18 cellular contexts compared by ENCODE assay signal in genomic region chr17:82542439-82542838, GRCh38.
"Had no signal": no experiment of that assay in that cellular context is flagged by ENCODE, and none has a peak within 500 bp of the region (broad histone marks: within the 10 kb centered on the region; RNA-seq: fewer than 3 reads in every experiment).

No MANE protein-coding gene starts in this region.

- H3K9me3 ChIP-seq: prostate gland, right atrium auricular region, upper lobe of left lung had no signal

- H3K27ac ChIP-seq: prostate gland, right atrium auricular region, skin epidermis, upper lobe of left lung, WERI-Rb-1 had no signal

- H3K27ac Mint-ChIP-seq: activated CD4-positive, alpha-beta T cell treated with anti-CD3 and anti-CD28 coated beads for 36 hours; activated naive CD8-positive, alpha-beta T cell treated with anti-CD3 and anti-CD28 coated beads for 36 hours had no signal

- H3K27me3 Mint-ChIP-seq: activated CD4-positive, alpha-beta T cell treated with anti-CD3 and anti-CD28 coated beads for 36 hours; activated naive CD8-positive, alpha-beta T cell treated with anti-CD3 and anti-CD28 coated beads for 36 hours had no signal

- ATAC-seq: activated CD4-positive, alpha-beta T cell treated with anti-CD3 and anti-CD28 coated beads for 36 hours; stimulated activated naive CD8-positive, alpha-beta T cell treated with anti-CD3 and anti-CD28 coated beads, Interleukin-15, Interleukin-2, amounts not matched to agents 100 U/mL and 50 U/mL, for 24 hours had no signal

- H3K36me3 ChIP-seq: prostate gland, right atrium auricular region, upper lobe of left lung had no signal

- H3K9me3 Mint-ChIP-seq: activated naive CD8-positive, alpha-beta T cell treated with anti-CD3 and anti-CD28 coated beads for 36 hours; nephron had no signal

- H3K4me3 ChIP-seq: lung, prostate gland, right atrium auricular region, skin epidermis, upper lobe of left lung had no signal

- H3K4me3 Mint-ChIP-seq: activated CD4-positive, alpha-beta T cell treated with anti-CD3 and anti-CD28 coated beads for 36 hours; activated naive CD8-positive, alpha-beta T cell treated with anti-CD3 and anti-CD28 coated beads for 36 hours; nephron had no signal

- DNase-seq: activated CD4-positive, alpha-beta T cell treated with anti-CD3 and anti-CD28 coated beads for 36 hours; activated CD4-positive, alpha-beta T cell treated with anti-CD3 and anti-CD28 coated beads, Interleukin-2, amount 50 U/mL, for 48 hours; activated naive CD4-positive, alpha-beta T cell; activated naive CD8-positive, alpha-beta T cell treated with anti-CD3 and anti-CD28 coated beads for 36 hours; amniotic stem cell; dermis blood vessel endothelial cell; effector memory CD4-positive, alpha-beta T cell; hypothalamus; islet precursor cell; occipital lobe; stimulated activated naive CD8-positive, alpha-beta T cell treated with anti-CD3 and anti-CD28 coated beads, Interleukin-15, Interleukin-2, amounts not matched to agents 100 U/mL and 50 U/mL, for 24 hours; upper lobe of left lung; WERI-Rb-1 had no signal

- H3K27me3 ChIP-seq: right atrium auricular region, upper lobe of left lung had no signal

- H3K4me1 ChIP-seq: prostate gland had no signal
